Comparison of ENCODE assay signal across 15 cellular contexts in genomic region chr21:43772368-43772870, GRCh38. TPM values are rescaled to one million over a fixed set of nuclear protein-coding genes. Genes with fewer than 3 reads are reported as not detected.
DNase-seq lines count a peak whose midpoint lies in the region; ATAC-seq, FAIRE-seq and TF ChIP-seq lines count a peak whose summit lies in the region.
"Had no signal": no experiment of that assay in that cellular context is flagged by ENCODE, and none has a peak within 500 bp of the region (broad histone marks: within the 10 kb centered on the region; RNA-seq: fewer than 3 reads in every experiment).

No MANE protein-coding gene starts in this region.

- peaks cover 23% of the 10 kb centered on the region for H3K36me3 ChIP-seq in BLaER1
- peaks cover 25% of the 10 kb centered on the region for H3K36me3 ChIP-seq in K562 (ENCODE audit: control insufficient read depth, insufficient read depth, low read length)
- H3K36me3 ChIP-seq in OCI-LY7 (ENCODE audit: insufficient read depth, low read length) = peaks cover 22% of the 10 kb centered on the region

- H3K4me2 ChIP-seq in BLaER1 (peak overlapping the region; percentile 90), K562 (ENCODE audit: insufficient read depth, low read length) (no peak overlapping the region), OCI-LY7 (ENCODE audit: low read length) (no peak overlapping the region)

- FAIRE-seq in K562 (lab: Jason Lieb, UNC) = no peak
- FAIRE-seq: RCC 7860 had no signal

- POLR2A ChIA-PET in K562 (lab: Yijun Ruan, JAX) = interaction anchor here (0.6 to 2.1 kb wide), 7 partner anchors 7 to 44 kb away, joined by 3 to 8 read pairs (median 3); no protein-coding TSS in a partner anchor
- POLR2A ChIA-PET in OCI-LY7 (lab: Charles Lee) = no interaction called here

- CTCF ChIA-PET in K562 (lab: Yijun Ruan, JAX; ENCODE audit: low intra/inter-chr PET ratio) = no interaction called here
- CTCF ChIA-PET in OCI-LY7 (lab: Charles Lee; ENCODE audit: unreplicated experiment) = no interaction called here

- peaks cover 3% of the 10 kb centered on the region for H3K9me1 ChIP-seq in K562 (ENCODE audit: control insufficient read depth, insufficient read depth, low read length)

- H3K4me3 ChIP-seq in BLaER1 (no peak overlapping the region), K562 (no peak overlapping the region), OCI-LY7 (ENCODE audit: low read depth, low read length, poor library complexity, severe bottlenecking) (no peak overlapping the region)

- BruUV-seq in K562 (replicated peaks; lab: Mats Ljungman, UMichigan) (no TSS peak), OCI-LY7 (replicated peaks; lab: Mats Ljungman, UMichigan) (no TSS peak)

- H3K79me2 ChIP-seq in K562 (ENCODE audit: control insufficient read depth, insufficient read depth, low read length) = peaks cover 18% of the 10 kb centered on the region
- no peaks in the 10 kb centered on the region for H3K79me2 ChIP-seq in OCI-LY7 (ENCODE audit: insufficient read depth, low read depth, low read length)

- H3K9ac ChIP-seq in BLaER1 (no peak overlapping the region), K562 (ENCODE audit: insufficient read depth in 1 of 2, low read depth in 2 of 2, low read length in 2 of 2) (peak overlapping the region in 1 of 2 experiments; percentile 67; a peak in 3 of 4 replicates)

- peaks cover 9% of the 10 kb centered on the region for H3K27me3 Mint-ChIP-seq in glutamatergic neuron (ENCODE audit: unreplicated experiment)
- H3K27me3 Mint-ChIP-seq: CD4-positive, alpha-beta T cell had no signal

- no peak for TF ChIP-seq CTCF in K562 (IDR thresholded peaks at IDR 0.05 in 2 of 3, conservative IDR thresholded peaks at IDR 0.05 in 1 of 3; ENCODE audit: insufficient read depth in 2 of 3, low read depth in 1 of 3, low read length in 3 of 3)
- TF ChIP-seq CTCF in glutamatergic neuron (IDR thresholded peaks at IDR 0.05; ENCODE audit: partially characterized antibody, unreplicated experiment) = no peak
- TF ChIP-seq CTCF in OCI-LY7 (conservative IDR thresholded peaks at IDR 0.05; ENCODE audit: low read length) = no peak

- H3K4me1 ChIP-seq in BLaER1 (peaks cover 60% of the 10 kb centered on the region), K562 (replicated peaks in 1 of 2; ENCODE audit: control insufficient read depth in 2 of 2, insufficient read depth in 2 of 2, low read length in 2 of 2) (peaks cover 33 to 74% of the 10 kb centered on the region in 2 experiments), OCI-LY7 (ENCODE audit: insufficient read depth, low read length, poor library complexity, severe bottlenecking) (peaks cover 10% of the 10 kb centered on the region)

- TF ChIP-seq EP300 in K562 (IDR thresholded peaks at IDR 0.05; ENCODE audit: low read length) = no peak

- H3K27ac ChIP-seq in BLaER1 (no peak overlapping the region), K562 (ENCODE audit: extremely low read depth, low read depth, low read length) (no peak overlapping the region), OCI-LY7 (ENCODE audit: low read depth, low read length, poor library complexity, severe bottlenecking) (no peak overlapping the region)

- H3K27ac Mint-ChIP-seq in glutamatergic neuron (ENCODE audit: unreplicated experiment) = peak overlapping the region; percentile 28
- H3K27ac Mint-ChIP-seq: CD4-positive, alpha-beta T cell had no signal

- H3K4me3 Mint-ChIP-seq in glutamatergic neuron (ENCODE audit: unreplicated experiment) = no peak overlapping the region
- H3K4me3 Mint-ChIP-seq: CD4-positive, alpha-beta T cell had no signal

- no peak for TF ChIP-seq POLR2A in K562 (conservative IDR thresholded peaks at IDR 0.05)

- DNase-seq in NCI-H1048 (lab: John Stamatoyannopoulos, UW) (peak; percentile 28), K562 (ENCODE audit: extremely low read depth in 1 of 4, low spot score in 3 of 4) (peak in 1 of 4 experiments; percentile 30), glutamatergic neuron (no peak), pons (ENCODE audit: low spot score) (no peak), OCI-LY7 (ENCODE audit: low spot score) (no peak)
- DNase-seq: ACHN; CD4-positive, alpha-beta T cell; EL; H7; NCI-H187 treated with DMSO at 0.1 percent for 48 hours; SHP77 treated with DMSO at 0.1 percent for 48 hours had no signal

- no peaks in the 10 kb centered on the region for H3K9me2 ChIP-seq in OCI-LY7 (ENCODE audit: insufficient read depth, low read length)

- H3K9me3 ChIP-seq in BLaER1 (0 out of 2 replicates have a peak, but pooled peaks cover 8% of the 10 kb centered on the region), K562 (replicated peaks; ENCODE audit: control insufficient read depth, insufficient read depth, low read depth, low read length) (no peaks in the 10 kb centered on the region), OCI-LY7 (ENCODE audit: low read length) (no peaks in the 10 kb centered on the region)

- peaks cover 32% of the 10 kb centered on the region for H4K20me1 ChIP-seq in BLaER1
- H4K20me1 ChIP-seq in K562 (replicated peaks; ENCODE audit: control insufficient read depth, insufficient read depth, low read length) = no peaks in the 10 kb centered on the region
- no peaks in the 10 kb centered on the region for H4K20me1 ChIP-seq in OCI-LY7 (ENCODE audit: insufficient read depth, low read length)

- peaks cover 30% of the 10 kb centered on the region for H3K4me1 Mint-ChIP-seq in glutamatergic neuron (ENCODE audit: low read depth, unreplicated experiment)

- H3K36me3 Mint-ChIP-seq in glutamatergic neuron (ENCODE audit: unreplicated experiment) = peaks cover 5% of the 10 kb centered on the region

- H3K27me3 ChIP-seq in BLaER1 = no peaks in the 10 kb centered on the region
- H3K27me3 ChIP-seq in K562 (ENCODE audit: control insufficient read depth in 2 of 2, insufficient read depth in 2 of 2, low read length in 2 of 2) = no peaks in the 10 kb centered on the region

- no peak for TF ChIP-seq RAD21 in K562 (CRISPR knock-in tag; conservative IDR thresholded peaks at IDR 0.05 in 1 of 2, IDR thresholded peaks at IDR 0.05 in 1 of 2)

- intact Hi-C loops in K562 (cut with micrococcal nuclease) (no loop called here), OCI-LY7 (cut with micrococcal nuclease; ENCODE audit: unreplicated experiment) (loop anchor here (10.0 kb wide), 1 partner anchor 108 kb away; no protein-coding TSS in a partner anchor)

- in situ Hi-C loops in K562 (cut with MboI) = no loop called here

- WGBS in K562 (ENCODE audit: insufficient coverage, low coverage, missing lambda C conversion rate) = 48% methylated on average over 7 of the region's 7 CpGs

- H2AFZ ChIP-seq in K562 (ENCODE audit: low read depth, low read length) (no peak overlapping the region), OCI-LY7 (ENCODE audit: low read length) (no peak overlapping the region)

- H3K9me3 Mint-ChIP-seq in glutamatergic neuron (ENCODE audit: unreplicated experiment) = peaks cover 6% of the 10 kb centered on the region
- H3K9me3 Mint-ChIP-seq: CD4-positive, alpha-beta T cell had no signal

- no peak for ATAC-seq in K562
- no peak for ATAC-seq in GM21447 (IDR thresholded peaks at IDR 0.05; ENCODE audit: unreplicated experiment)
- ATAC-seq: SK-N-SH treated with all-trans-retinoic acid at 6 μM for 48 hours had no signal

RNA-seq across cellular contexts. Expression of gene CSTB, which starts 3.7 kb away (rescaled TPM):
- total RNA-seq in K562 (2011; cell fraction: chromatin; rRNA removed; ENCODE audit: low replicate concordance) = 10.6 and 21.9 TPM in 2 replicates
- total RNA-seq in K562 (2011; cell fraction: nucleolus; rRNA removed) = 19.5 and 22.0 TPM in 2 replicates
- 18.3 and 24.3 TPM in 2 replicates for total RNA-seq in K562 (2011; cell fraction: nucleoplasm; rRNA removed)
- 23.1 and 29.0 TPM in 2 replicates for total RNA-seq in K562 (2014; rRNA removed)
- total RNA-seq in K562 (2014; rRNA removed; fragmentation: Illumina TruSeq; extraction: Trizol) = 20.8 and 21.1 TPM in 2 replicates
- total RNA-seq in K562 (2015; rRNA removed; fragmentation: Illumina TruSeq; extraction: Trizol) = 31.7 and 34.9 TPM in 2 replicates
- 43.5 and 48.1 TPM in 2 replicates for total RNA-seq in K562 (2021)
- 46.6 and 58.0 TPM in 2 replicates for polyA plus RNA-seq in K562 (2011; rRNA removed)
- polyA plus RNA-seq in K562 (2011; cell fraction: cytosol; rRNA removed) = 74.4 and 80.8 TPM in 2 replicates
- 36.5 and 43.3 TPM in 2 replicates for polyA plus RNA-seq in K562 (2011; cell fraction: nucleus; rRNA removed)
- 76.9 and 118 TPM in 2 replicates for polyA plus RNA-seq in K562 (2012)
- 64.2 and 79.8 TPM in 2 replicates for polyA plus RNA-seq in K562 (2014; fragmentation: Illumina TruSeq; extraction: Trizol)
- polyA plus RNA-seq in K562 (2014; fragmentation: Nextera tagmentation; extraction: Ambion mirVana) = 10 to 100 TPM; 12.4 to 17.1 TPM
- 65.0 and 67.8 TPM in 2 replicates for polyA plus RNA-seq in K562 (2014; rRNA removed)
- 33.5 and 37.4 TPM in 2 replicates for polyA minus RNA-seq in K562 (2011; rRNA and poly(A)+ RNA removed)
- 14.2 and 21.7 TPM in 2 replicates for polyA minus RNA-seq in K562 (2011; cell fraction: cytosol; rRNA and poly(A)+ RNA removed)
- 9.0 and 14.1 TPM in 2 replicates for polyA minus RNA-seq in K562 (2011; cell fraction: nucleus; rRNA and poly(A)+ RNA removed)
- 32.7 TPM for total RNA-seq in glutamatergic neuron (ENCODE audit: unreplicated experiment)
- total RNA-seq in OCI-LY7 (2014; rRNA removed; shearing (Covaris generic)) = 12.5 and 15.6 TPM in 2 replicates
- total RNA-seq in OCI-LY7 (2022) = 26.7 and 33.3 TPM in 2 replicates

RNA-seq across cellular contexts. Expression of gene RRP1, which starts 17.0 kb away (rescaled TPM):
- total RNA-seq in K562 (2011; cell fraction: chromatin; rRNA removed; ENCODE audit: low replicate concordance) = 200 and 398 TPM in 2 replicates
- 176 and 196 TPM in 2 replicates for total RNA-seq in K562 (2011; cell fraction: nucleolus; rRNA removed)
- 186 and 220 TPM in 2 replicates for total RNA-seq in K562 (2011; cell fraction: nucleoplasm; rRNA removed)
- total RNA-seq in K562 (2014; rRNA removed) (68.6 and 84.3 TPM in 2 replicates), K562 (2014; rRNA removed; fragmentation: Illumina TruSeq; extraction: Trizol) (40.5 and 48.5 TPM in 2 replicates), K562 (2015; rRNA removed; fragmentation: Illumina TruSeq; extraction: Trizol) (51.6 and 52.9 TPM in 2 replicates), K562 (2021) (89.1 and 105 TPM in 2 replicates), glutamatergic neuron (ENCODE audit: unreplicated experiment) (26.2 TPM), OCI-LY7 (2022) (46.1 and 55.0 TPM in 2 replicates)
- polyA plus RNA-seq in K562 (2011; rRNA removed) (38.0 and 47.3 TPM in 2 replicates), K562 (2014; fragmentation: Illumina TruSeq; extraction: Trizol) (79.7 and 97.5 TPM in 2 replicates), K562 (2014; fragmentation: Nextera tagmentation; extraction: Ambion mirVana) (1 to 10 TPM in 1 of 2 experiments, under 1 TPM in 1; 0.89 to 1.8 TPM), K562 (2014; rRNA removed) (60.2 and 64.7 TPM in 2 replicates)
- polyA plus RNA-seq in K562 (2011; cell fraction: cytosol; rRNA removed) = 22.9 and 23.5 TPM in 2 replicates
- polyA plus RNA-seq in K562 (2011; cell fraction: nucleus; rRNA removed) = 233 and 286 TPM in 2 replicates
- polyA plus RNA-seq in K562 (2012) = 35.6 and 62.2 TPM in 2 replicates
- polyA minus RNA-seq in K562 (2011; rRNA and poly(A)+ RNA removed) = 23.9 and 28.6 TPM in 2 replicates
- polyA minus RNA-seq in K562 (2011; cell fraction: cytosol; rRNA and poly(A)+ RNA removed) = 20.8 and 22.0 TPM in 2 replicates
- 66.5 and 104 TPM in 2 replicates for polyA minus RNA-seq in K562 (2011; cell fraction: nucleus; rRNA and poly(A)+ RNA removed)
- total RNA-seq in OCI-LY7 (2014; rRNA removed; shearing (Covaris generic)) = 45.2 and 50.3 TPM in 2 replicates

RNA-seq across cellular contexts. Expression of gene PDXK, which starts 53.5 kb away (rescaled TPM):
- total RNA-seq in K562 (2011; cell fraction: chromatin; rRNA removed; ENCODE audit: low replicate concordance) = 130 and 265 TPM in 2 replicates
- 121 and 125 TPM in 2 replicates for total RNA-seq in K562 (2011; cell fraction: nucleolus; rRNA removed)
- 113 and 116 TPM in 2 replicates for total RNA-seq in K562 (2011; cell fraction: nucleoplasm; rRNA removed)
- total RNA-seq in K562 (2014; rRNA removed) = 95.1 and 117 TPM in 2 replicates
- 57.2 and 71.2 TPM in 2 replicates for total RNA-seq in K562 (2014; rRNA removed; fragmentation: Illumina TruSeq; extraction: Trizol)
- total RNA-seq in K562 (2015; rRNA removed; fragmentation: Illumina TruSeq; extraction: Trizol) = 46.8 and 47.5 TPM in 2 replicates
- 162 TPM in 2 replicates for total RNA-seq in K562 (2021)
- 135 and 158 TPM in 2 replicates for polyA plus RNA-seq in K562 (2011; rRNA removed)
- polyA plus RNA-seq in K562 (2011; cell fraction: cytosol; rRNA removed) = 118 and 126 TPM in 2 replicates
- 116 TPM in 2 replicates for polyA plus RNA-seq in K562 (2011; cell fraction: nucleus; rRNA removed)
- 82.1 and 83.5 TPM in 2 replicates for polyA plus RNA-seq in K562 (2012)
- 80.6 and 84.8 TPM in 2 replicates for polyA plus RNA-seq in K562 (2014; fragmentation: Illumina TruSeq; extraction: Trizol)
- 1 to 10 TPM; 5.6 to 8.9 TPM for polyA plus RNA-seq in K562 (2014; fragmentation: Nextera tagmentation; extraction: Ambion mirVana)
- polyA plus RNA-seq in K562 (2014; rRNA removed) = 76.5 and 103 TPM in 2 replicates
- polyA minus RNA-seq in K562 (2011; rRNA and poly(A)+ RNA removed) = 203 and 232 TPM in 2 replicates
- polyA minus RNA-seq in K562 (2011; cell fraction: cytosol; rRNA and poly(A)+ RNA removed) = 63.0 and 91.6 TPM in 2 replicates
- 27.7 and 39.5 TPM in 2 replicates for polyA minus RNA-seq in K562 (2011; cell fraction: nucleus; rRNA and poly(A)+ RNA removed)
- 63.8 TPM for total RNA-seq in glutamatergic neuron (ENCODE audit: unreplicated experiment)
- 32.8 and 37.5 TPM in 2 replicates for total RNA-seq in OCI-LY7 (2014; rRNA removed; shearing (Covaris generic))
- total RNA-seq in OCI-LY7 (2022) = 67.0 and 80.2 TPM in 2 replicates
